ENCODE assay signal across 21 cellular contexts in genomic region chr1:50710099-50710498, GRCh38.
DNase-seq lines count a peak whose midpoint lies in the region; ATAC-seq, FAIRE-seq and TF ChIP-seq lines count a peak whose summit lies in the region.
"Had no signal": no experiment of that assay in that cellular context is flagged by ENCODE, and none has a peak within 500 bp of the region (broad histone marks: within the 10 kb centered on the region; RNA-seq: fewer than 3 reads in every experiment).

No MANE protein-coding gene starts in this region.

- no peak overlapping the region for H3K4me3 Mint-ChIP-seq in activated naive CD8-positive, alpha-beta T cell treated with anti-CD3 and anti-CD28 coated beads for 36 hours
- H3K4me3 Mint-ChIP-seq: CD4-positive, alpha-beta T cell; IgD-negative memory B cell had no signal

- 49 to 63% methylated on average over 1 to 3 of the region's 3 CpGs for WGBS in transverse colon (ENCODE audit: low coverage in 1 of 2), 2 donors

- no peaks in the 10 kb centered on the region for H3K27me3 Mint-ChIP-seq in activated naive CD8-positive, alpha-beta T cell treated with anti-CD3 and anti-CD28 coated beads for 36 hours
- H3K27me3 Mint-ChIP-seq: CD4-positive, alpha-beta T cell; IgD-negative memory B cell had no signal

- FAIRE-seq in bronchial epithelial cell (lab: Jason Lieb, UNC) = no peak
- FAIRE-seq: A204.1, GM12878, GM19239, H1, HepG2 had no signal

- H3K4me3 ChIP-seq in LNCaP clone FGC (ENCODE audit: low read depth, low read length) (no peak overlapping the region), bronchial epithelial cell (ENCODE audit: low read depth, low read length) (no peak overlapping the region), left lung (no peak overlapping the region), transverse colon (no peak overlapping the region)
- H3K4me3 ChIP-seq: GM12878, HAP-1 had no signal

- DNase-seq in LNCaP clone FGC (ENCODE audit: low read depth) (peak; percentile 34), bronchial epithelial cell (ENCODE audit: low read depth) (peak; percentile 33), left lung (no peak), transverse colon (peak; percentile 32), NCI-H2081 treated with DMSO at 0.1 percent for 48 hours (lab: John Stamatoyannopoulos, UW) (no peak), GM03348 (ENCODE audit: low spot score) (no peak)
- DNase-seq in activated naive CD8-positive, alpha-beta T cell treated with anti-CD3 and anti-CD28 coated beads for 36 hours = no peak
- DNase-seq: AML-193; Caco-2; CD4-positive, alpha-beta T cell; DMS153; DMS79 treated with DMSO at 0.1 percent for 48 hours; GF-D8 had no signal

- H3K27ac Mint-ChIP-seq in activated naive CD8-positive, alpha-beta T cell treated with anti-CD3 and anti-CD28 coated beads for 36 hours = no peak overlapping the region
- H3K27ac Mint-ChIP-seq: CD4-positive, alpha-beta T cell; IgD-negative memory B cell had no signal

- ATAC-seq in left lung = peak; percentile 56
- ATAC-seq: GM12878, HepG2 had no signal

- in situ Hi-C loops in transverse colon (cut with MboI; ENCODE audit: low pct_ligation_motif_present in 1 of 4, low pct_unique_long_range_greater_than_20kb in 1 of 4, low sequenced_read_pairs in 3 of 4) = no loop called here

- H3K4me1 ChIP-seq in left lung (no peaks in the 10 kb centered on the region), transverse colon (peaks cover 0 to 9% (median 0%) of the 10 kb centered on the region in 4 donors)
- H3K4me1 ChIP-seq: Caco-2, HAP-1 had no signal

- H3K36me3 Mint-ChIP-seq in activated naive CD8-positive, alpha-beta T cell treated with anti-CD3 and anti-CD28 coated beads for 36 hours = peaks cover 2% of the 10 kb centered on the region
- H3K36me3 Mint-ChIP-seq: IgD-negative memory B cell had no signal

- TF ChIP-seq CTCF in LNCaP clone FGC (IDR thresholded peaks at IDR 0.05; ENCODE audit: control insufficient read depth, extremely low read depth, insufficient read depth) = no peak
- TF ChIP-seq CTCF in bronchial epithelial cell (IDR thresholded peaks at IDR 0.05; ENCODE audit: insufficient read depth, low read length, severe bottlenecking) = no peak
- no peak for TF ChIP-seq CTCF in left lung (IDR thresholded peaks at IDR 0.05)
- no peak for TF ChIP-seq CTCF in transverse colon (IDR thresholded peaks at IDR 0.05)

- intact Hi-C loops in left lung (cut with DNase I) (no loop called here), transverse colon (cut with DNase I; ENCODE audit: low total_unique reads) (no loop called here)

- H3K27ac ChIP-seq in left lung (no peak overlapping the region), transverse colon (no peak overlapping the region)
- H3K27ac ChIP-seq: C4-2B had no signal

- TF ChIP-seq POLR2A in transverse colon (IDR thresholded peaks at IDR 0.05) = no peak

- peaks cover 3% of the 10 kb centered on the region for H3K4me1 Mint-ChIP-seq in activated naive CD8-positive, alpha-beta T cell treated with anti-CD3 and anti-CD28 coated beads for 36 hours

- H3K27me3 ChIP-seq in bronchial epithelial cell (ENCODE audit: control insufficient read depth, insufficient read depth, low read length) (no peaks in the 10 kb centered on the region), left lung (no peaks in the 10 kb centered on the region), transverse colon (no peaks in the 10 kb centered on the region)

- no peaks in the 10 kb centered on the region for H3K9me3 Mint-ChIP-seq in activated naive CD8-positive, alpha-beta T cell treated with anti-CD3 and anti-CD28 coated beads for 36 hours
- H3K9me3 Mint-ChIP-seq: CD4-positive, alpha-beta T cell; IgD-negative memory B cell had no signal

- TF ChIP-seq EP300 in transverse colon (IDR thresholded peaks at IDR 0.05; ENCODE audit: low read depth) = no peak

- H3K36me3 ChIP-seq in bronchial epithelial cell (ENCODE audit: control insufficient read depth, insufficient read depth, low read length) (no peaks in the 10 kb centered on the region), left lung (no peaks in the 10 kb centered on the region), transverse colon (no peaks in the 10 kb centered on the region)
- H3K36me3 ChIP-seq: HAP-1 had no signal

- H3K9me3 ChIP-seq in left lung (no peaks in the 10 kb centered on the region), transverse colon (no peaks in the 10 kb centered on the region)
- H3K9me3 ChIP-seq: Caco-2, HAP-1 had no signal

Comparison
In these comparisons a context has a peak if more than half of its experiments do, and no peak if none do; other contexts are left out.
1. DNase-seq: peak in LNCaP clone FGC (single experiment), bronchial epithelial cell (single experiment) and transverse colon (single experiment); none in left lung (0 of 2), activated naive CD8-positive, alpha-beta T cell treated with anti-CD3 and anti-CD28 coated beads for 36 hours (single experiment), NCI-H2081 treated with DMSO at 0.1 percent for 48 hours (single experiment) and GM03348 (single experiment).